Comparison of ENCODE assay signal across 14 cellular contexts in genomic region chr9:87656485-87656884, GRCh38.
A peak's percentile ranks its signal among the peaks of the same experiment; 100 is the strongest.
DNase-seq lines count a peak whose midpoint lies in the region; ATAC-seq, FAIRE-seq and TF ChIP-seq lines count a peak whose summit lies in the region.
"Had no signal": no experiment of that assay in that cellular context is flagged by ENCODE, and none has a peak within 500 bp of the region (broad histone marks: within the 10 kb centered on the region; RNA-seq: fewer than 3 reads in every experiment).

No MANE protein-coding gene starts in this region.

- H3K4me3 Mint-ChIP-seq in astrocyte (ENCODE audit: unreplicated experiment) = no peak overlapping the region
- no peak overlapping the region for H3K4me3 Mint-ChIP-seq in nephron progenitor cell
- H3K4me3 Mint-ChIP-seq: activated CD4-positive, alpha-beta T cell treated with anti-CD3 and anti-CD28 coated beads, Interleukin-2, amount 10 ng/mL, durations not matched to agents 24 days and 14 days; memory B cell had no signal

- TF ChIP-seq CTCF in AG09319 (IDR thresholded peaks at IDR 0.05; ENCODE audit: low read depth, low read length) (peak; percentile 19), astrocyte (IDR thresholded peaks at IDR 0.05; ENCODE audit: insufficient read depth, low read depth, low read length) (no peak), foreskin fibroblast (IDR thresholded peaks at IDR 0.05; ENCODE audit: low read depth, low read length) (no peak), nephron progenitor cell (IDR thresholded peaks at IDR 0.05) (no peak), suprapubic skin (IDR thresholded peaks at IDR 0.05) (no peak)

- H2AFZ ChIP-seq in astrocyte (ENCODE audit: low read depth, low read length) = peak overlapping the region; percentile 59

- no peak for FAIRE-seq in astrocyte (lab: Jason Lieb, UNC)

- H3K9me3 ChIP-seq in astrocyte (ENCODE audit: insufficient read depth, low read depth, low read length) (no peaks in the 10 kb centered on the region), suprapubic skin (no peaks in the 10 kb centered on the region)
- H3K9me3 ChIP-seq: HAP-1, thyroid gland had no signal

- 69% methylated on average over 8 of the region's 8 CpGs for WGBS in suprapubic skin

- ATAC-seq in HG02798 (IDR thresholded peaks at IDR 0.05; ENCODE audit: poor library complexity, unreplicated experiment) (no peak), HG03108 (IDR thresholded peaks at IDR 0.05; ENCODE audit: unreplicated experiment) (no peak)

- peak overlapping the region; percentile 83 for H3K27ac Mint-ChIP-seq in astrocyte (ENCODE audit: unreplicated experiment)
- peak overlapping the region; percentile 34 for H3K27ac Mint-ChIP-seq in nephron progenitor cell
- H3K27ac Mint-ChIP-seq: activated CD4-positive, alpha-beta T cell treated with anti-CD3 and anti-CD28 coated beads, Interleukin-2, amount 10 ng/mL, durations not matched to agents 24 days and 14 days; activated T-helper 2 cell treated with anti-CD3 and anti-CD28 coated beads, Interferon-gamma antibody, Interleukin-2, Interleukin-4, amounts not matched to agents 10 μg/mL and 5 μg/mL and 100 μg/mL, durations not matched to agents 14 hours and 24 hours and 36 hours; memory B cell had no signal

- peak overlapping the region; percentile 65 for H3K4me2 ChIP-seq in astrocyte (ENCODE audit: low read length)

- no peak for TF ChIP-seq POLR2A in suprapubic skin (IDR thresholded peaks at IDR 0.05)

- H3K4me1 Mint-ChIP-seq in astrocyte (ENCODE audit: low read depth, unreplicated experiment) (peaks cover 17% of the 10 kb centered on the region), nephron progenitor cell (peaks cover 24% of the 10 kb centered on the region)
- H3K4me1 Mint-ChIP-seq: activated CD4-positive, alpha-beta T cell treated with anti-CD3 and anti-CD28 coated beads, Interleukin-2, amount 10 ng/mL, durations not matched to agents 24 days and 14 days; memory B cell had no signal

- H3K27me3 ChIP-seq in astrocyte (ENCODE audit: insufficient read depth, low read length) = no peaks in the 10 kb centered on the region
- H3K27me3 ChIP-seq in suprapubic skin = no peaks in the 10 kb centered on the region
- H3K27me3 ChIP-seq: thyroid gland had no signal

- no peaks in the 10 kb centered on the region for H3K36me3 ChIP-seq in astrocyte (ENCODE audit: insufficient read depth, low read length)
- H3K36me3 ChIP-seq in suprapubic skin = peaks cover 20% of the 10 kb centered on the region
- H3K36me3 ChIP-seq: HAP-1, thyroid gland had no signal

- H4K20me1 ChIP-seq in astrocyte (ENCODE audit: insufficient read depth, low read length) = no peaks in the 10 kb centered on the region

- H3K79me2 ChIP-seq in astrocyte (ENCODE audit: insufficient read depth, low read length) = no peaks in the 10 kb centered on the region

- H3K4me1 ChIP-seq in astrocyte (ENCODE audit: insufficient read depth, low read length) (peaks cover 9% of the 10 kb centered on the region), suprapubic skin (no peaks in the 10 kb centered on the region)
- H3K4me1 ChIP-seq: HAP-1, thyroid gland had no signal

- H3K27me3 Mint-ChIP-seq in astrocyte (ENCODE audit: low read depth, unreplicated experiment) = no peaks in the 10 kb centered on the region
- H3K27me3 Mint-ChIP-seq in nephron progenitor cell (ENCODE audit: low read depth, poor library complexity) = peaks cover 3% of the 10 kb centered on the region
- H3K27me3 Mint-ChIP-seq: activated CD4-positive, alpha-beta T cell treated with anti-CD3 and anti-CD28 coated beads, Interleukin-2, amount 10 ng/mL, durations not matched to agents 24 days and 14 days; memory B cell had no signal

- H3K27ac ChIP-seq in astrocyte (ENCODE audit: low read depth, low read length) (no peak overlapping the region), suprapubic skin (no peak overlapping the region)
- H3K27ac ChIP-seq: thyroid gland had no signal

- TF ChIP-seq EP300 in suprapubic skin (IDR thresholded peaks at IDR 0.05) = no peak

- H3K9ac ChIP-seq in astrocyte (ENCODE audit: low read length) = no peak overlapping the region

- DNase-seq in AG09319 (ENCODE audit: extremely low read depth, low read depth) (no peak), astrocyte (ENCODE audit: low read depth) (peak; percentile 27), foreskin fibroblast (peak; percentile 12 to 53), nephron progenitor cell (no peak), D341Med (ENCODE audit: low spot score) (no peak), suprapubic skin (ENCODE audit: low spot score in 2 of 2) (no peak)
- DNase-seq: activated CD4-positive, alpha-beta T cell treated with anti-CD3 and anti-CD28 coated beads, Interleukin-2, amount 10 ng/mL, durations not matched to agents 24 days and 14 days; T1000 had no signal

- no peaks in the 10 kb centered on the region for H3K9me3 Mint-ChIP-seq in astrocyte (ENCODE audit: unreplicated experiment)
- no peaks in the 10 kb centered on the region for H3K9me3 Mint-ChIP-seq in nephron progenitor cell
- H3K9me3 Mint-ChIP-seq: activated CD4-positive, alpha-beta T cell treated with anti-CD3 and anti-CD28 coated beads, Interleukin-2, amount 10 ng/mL, durations not matched to agents 24 days and 14 days; activated T-helper 2 cell treated with anti-CD3 and anti-CD28 coated beads, Interferon-gamma antibody, Interleukin-2, Interleukin-4, amounts not matched to agents 10 μg/mL and 5 μg/mL and 100 μg/mL, durations not matched to agents 14 hours and 24 hours and 36 hours had no signal

- no peak overlapping the region for H3K4me3 ChIP-seq in astrocyte (ENCODE audit: insufficient read depth, low read depth, low read length)
- H3K4me3 ChIP-seq in foreskin fibroblast (ENCODE audit: low read depth in 1 of 2, low read length in 2 of 2) = no peak overlapping the region
- no peak overlapping the region for H3K4me3 ChIP-seq in suprapubic skin
- H3K4me3 ChIP-seq: HAP-1, thyroid gland had no signal

- peaks cover 7% of the 10 kb centered on the region for H3K36me3 Mint-ChIP-seq in astrocyte (ENCODE audit: low read depth, unreplicated experiment)
- H3K36me3 Mint-ChIP-seq in nephron progenitor cell (ENCODE audit: low read depth) = peaks cover 50% of the 10 kb centered on the region

Comparison
In these comparisons a context has a peak if more than half of its experiments do, and no peak if none do; other contexts are left out.
1. DNase-seq: peak in astrocyte (single experiment) and foreskin fibroblast (2 of 2); none in AG09319 (single experiment), nephron progenitor cell (single experiment), D341Med (single experiment) and suprapubic skin (0 of 2).